Comparison of ENCODE assay signal across 17 cellular contexts in the genomic region with DNA sequence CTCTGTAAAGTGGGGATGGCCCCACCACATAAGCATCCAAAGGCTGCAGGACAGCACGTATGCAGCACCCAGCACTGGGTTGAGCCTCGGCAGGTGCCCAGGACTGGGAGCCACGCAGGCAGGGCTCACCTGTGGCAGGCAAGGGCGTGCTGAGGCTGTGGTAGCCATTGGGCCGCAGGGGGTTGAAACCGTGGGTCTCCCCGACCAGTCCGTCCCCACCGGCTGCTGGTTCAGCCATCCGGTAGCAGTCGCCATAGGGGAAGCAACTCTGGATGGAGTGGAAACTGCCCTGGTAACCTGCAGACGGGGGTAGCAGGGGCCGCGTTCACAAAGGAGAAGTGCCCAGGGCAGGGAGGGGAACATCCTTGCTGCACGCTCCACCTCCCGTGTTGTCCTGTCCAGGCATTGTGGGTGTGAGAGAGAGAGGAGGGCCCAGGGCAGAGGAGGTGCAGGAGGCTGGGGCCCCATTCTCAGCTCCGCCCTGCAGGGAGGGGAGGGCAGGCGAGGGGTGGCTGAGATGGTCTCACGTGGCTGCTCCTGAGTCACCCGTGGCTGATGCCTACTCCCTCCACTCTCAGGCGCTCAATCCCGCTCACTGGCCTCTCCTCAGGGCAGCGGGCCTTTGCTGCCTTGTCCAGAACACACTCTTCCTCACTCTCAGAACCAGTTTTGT. TPM values are rescaled to one million over a fixed set of nuclear protein-coding genes. Genes with fewer than 3 reads are reported as not detected.
DNase-seq lines count a peak whose midpoint lies in the region; ATAC-seq, FAIRE-seq and TF ChIP-seq lines count a peak whose summit lies in the region.
"Had no signal": no experiment of that assay in that cellular context is flagged by ENCODE, and none has a peak within 500 bp of the region (broad histone marks: within the 10 kb centered on the region; RNA-seq: fewer than 3 reads in every experiment).

No MANE protein-coding gene starts in this region.

- no peaks in the 10 kb centered on the region for H3K4me1 ChIP-seq in testis
- H3K4me1 ChIP-seq: parathyroid adenoma had no signal

- H3K27me3 ChIP-seq in testis = no peaks in the 10 kb centered on the region
- H3K27me3 ChIP-seq: MG63 had no signal

- DNase-seq in DMS53 (lab: John Stamatoyannopoulos, UW) = peak; percentile 73
- DNase-seq in MV-4-11 (lab: John Stamatoyannopoulos, UW) = peak; percentile 55
- peak; percentile 32 for DNase-seq in epithelial cell of esophagus (ENCODE audit: low read depth)
- DNase-seq in omental fat pad (ENCODE audit: low spot score) = no peak
- no peak for DNase-seq in GM19239 (ENCODE audit: insufficient read length, low spot score)
- no peak for DNase-seq in testis
- DNase-seq in cerebellum (ENCODE audit: low spot score) = no peak
- DNase-seq: GOT3, MG63, NCI-H526 treated with DMSO at 0.1 percent for 48 hours had no signal

- WGBS in testis, 2 donors = 67 to 79% methylated on average over 7 to 21 of the region's 23 CpGs

- ATAC-seq in omental fat pad (ENCODE audit: low FRiP score) (peak; percentile 50), HG02588 (IDR thresholded peaks at IDR 0.05; ENCODE audit: unreplicated experiment) (no peak)

- no peak for TF ChIP-seq CTCF in epithelial cell of esophagus (IDR thresholded peaks at IDR 0.05; ENCODE audit: insufficient read depth, low read depth, low read length, missing control alignments)
- no peak for TF ChIP-seq CTCF in omental fat pad (IDR thresholded peaks at IDR 0.05)
- no peak for TF ChIP-seq CTCF in testis (IDR thresholded peaks at IDR 0.05)

- no peaks in the 10 kb centered on the region for H3K9me3 ChIP-seq in testis
- H3K9me3 ChIP-seq: MG63 had no signal

- TF ChIP-seq POLR2A in testis (IDR thresholded peaks at IDR 0.05) = no peak

- intact Hi-C loops in testis (cut with DNase I; ENCODE audit: low total_unique reads) = no loop called here

- no peak overlapping the region for H3K4me3 ChIP-seq in epithelial cell of esophagus (ENCODE audit: low read length)
- no peak overlapping the region for H3K4me3 ChIP-seq in testis
- H3K4me3 ChIP-seq: MG63 had no signal

- no peaks in the 10 kb centered on the region for H3K36me3 ChIP-seq in testis (ENCODE audit: low read depth, missing control alignments)
- H3K36me3 ChIP-seq: MG63 had no signal

- H3K27ac ChIP-seq in testis = no peak overlapping the region
- H3K27ac ChIP-seq: parathyroid adenoma had no signal

- FAIRE-seq in GM19239 (lab: Jason Lieb, UNC) = no peak
- FAIRE-seq: D721Med, endometrium, islet of Langerhans had no signal

RNA-seq across cellular contexts. Expression of gene DMRTB1, which starts 49.9 kb away (rescaled TPM):
- total RNA-seq in omental fat pad = not detected
- 10 to 100 TPM; 44.5 to 51.8 TPM for total RNA-seq in testis
- polyA plus RNA-seq in testis (ENCODE audit: insufficient read depth, low read depth, low replicate concordance) = 107 TPM
- not detected for total RNA-seq in cerebellum
- total RNA-seq: activated CD8-positive, alpha-beta memory T cell treated with anti-CD3 and anti-CD28 coated beads for 36 hours had no signal
- polyA plus RNA-seq: adipose tissue had no signal

Comparison
In these comparisons a context has a peak if more than half of its experiments do, and no peak if none do; other contexts are left out.
1. DNase-seq: peak in DMS53 (single experiment), MV-4-11 (single experiment) and epithelial cell of esophagus (single experiment); none in omental fat pad (single experiment), GM19239 (single experiment), testis (single experiment) and cerebellum (single experiment).
2. RNA of gene DMRTB1, which starts 49.9 kb away (total RNA-seq): 44.5 to 51.8 TPM in testis; not detected in omental fat pad and not detected in cerebellum (single experiment); every median in the first group is over 10 times any median in the second.